ENCODE assay signal across 8 cellular contexts in genomic region chr19:7533925-7534480, GRCh38. TPM values are rescaled to one million over a fixed set of nuclear protein-coding genes. Genes with fewer than 3 reads are reported as not detected.
DNase-seq lines count a peak whose midpoint lies in the region; ATAC-seq and TF ChIP-seq lines count a peak whose summit lies in the region.

No MANE protein-coding gene starts in this region.

- peak in 13 of 14 donors; percentile 32 to 91 (median 75) for DNase-seq in C1 segment of cervical spinal cord (lab: John Stamatoyannopoulos, UW)
- DNase-seq in HFF-Myc (ENCODE audit: extremely low read depth, low read depth), result no peak
- peak; percentile 70 for DNase-seq in NCI-H460 (ENCODE audit: extremely low read depth, low read depth)
- DNase-seq in activated CD4-positive, alpha-beta T cell treated with anti-CD3 and anti-CD28 coated beads for 4 hours, result peak; percentile 80 to 81
- DNase-seq in cerebellum (ENCODE audit: low spot score), result peak; percentile 96
- DNase-seq in kidney epithelial cell (ENCODE audit: low read depth), result no peak
- DNase-seq in stimulated activated CD4-positive, alpha-beta T cell treated with anti-CD3 and anti-CD28 coated beads, Interleukin-15, amount 100 ng/mL, for 1 hour (ENCODE audit: low read depth in 1 of 2, low spot score in 1 of 2), result peak; percentile 62 to 73

- TF ChIP-seq CTCF in HFF-Myc (IDR thresholded peaks at IDR 0.05; ENCODE audit: low read depth, low read length, missing control alignments) (no peak), kidney epithelial cell (IDR thresholded peaks at IDR 0.05; ENCODE audit: insufficient read depth, low read length, poor library complexity, severe bottlenecking) (no peak)

- H3K36me3 ChIP-seq in kidney epithelial cell (ENCODE audit: control insufficient read depth, insufficient read depth, low read length), result no peaks in the 10 kb centered on the region

- H3K27me3 ChIP-seq in kidney epithelial cell (ENCODE audit: control insufficient read depth, insufficient read depth, low read length), result no peaks in the 10 kb centered on the region

- peak overlapping the region; percentile 63 for H3K4me3 ChIP-seq in HFF-Myc (replicated peaks; ENCODE audit: low read depth, low read length)
- peak overlapping the region; percentile 83 for H3K4me3 ChIP-seq in kidney epithelial cell (ENCODE audit: low read depth, low read length)

- ATAC-seq in GM18502 (IDR thresholded peaks at IDR 0.05; ENCODE audit: poor library complexity, unreplicated experiment), result no peak

RNA-seq across cellular contexts. Expression of gene PNPLA6, which starts 1.5 kb away (rescaled TPM):
- total RNA-seq in NCI-H460 (2014; rRNA removed; shearing (Covaris generic)), result 40.8 and 45.5 TPM in 2 replicates
- polyA plus RNA-seq in NCI-H460 (2014; cell fraction: nucleus; rRNA removed), result 85.4 and 120 TPM in 2 replicates
- 30.6 TPM for total RNA-seq in cerebellum
- 134 and 163 TPM in 2 replicates for total RNA-seq in kidney epithelial cell

RNA-seq across cellular contexts. Expression of gene MCOLN1, which starts 11.6 kb away (rescaled TPM):
- total RNA-seq in NCI-H460 (2014; rRNA removed; shearing (Covaris generic)), result 3.3 and 3.9 TPM in 2 replicates
- 10.2 and 20.3 TPM in 2 replicates for polyA plus RNA-seq in NCI-H460 (2014; cell fraction: nucleus; rRNA removed)
- total RNA-seq in cerebellum, result 9.6 TPM
- total RNA-seq in kidney epithelial cell, result 13.7 and 15.3 TPM in 2 replicates

RNA-seq across cellular contexts. Expression of gene ZNF358, which starts 18.1 kb away (rescaled TPM):
- total RNA-seq in NCI-H460 (2014; rRNA removed; shearing (Covaris generic)), result 5.9 and 7.6 TPM in 2 replicates
- 0.74 and 1.9 TPM in 2 replicates for polyA plus RNA-seq in NCI-H460 (2014; cell fraction: nucleus; rRNA removed)
- total RNA-seq in cerebellum (10.8 TPM), kidney epithelial cell (67.4 and 76.1 TPM in 2 replicates)

RNA-seq across cellular contexts. Expression of gene PEX11G, which starts 45.2 kb away (rescaled TPM):
- total RNA-seq in NCI-H460 (2014; rRNA removed; shearing (Covaris generic)), result 1.5 and 2.1 TPM in 2 replicates
- 1.6 and 4.3 TPM in 2 replicates for polyA plus RNA-seq in NCI-H460 (2014; cell fraction: nucleus; rRNA removed)
- total RNA-seq in cerebellum, result 1.4 TPM
- 5.5 and 8.9 TPM in 2 replicates for total RNA-seq in kidney epithelial cell

Comparison
In these comparisons a context has a peak if more than half of its experiments do, and no peak if none do; other contexts are left out.
1. DNase-seq: peak in C1 segment of cervical spinal cord (13 of 14), NCI-H460 (single experiment), activated CD4-positive, alpha-beta T cell treated with anti-CD3 and anti-CD28 coated beads for 4 hours (2 of 2), cerebellum (single experiment) and stimulated activated CD4-positive, alpha-beta T cell treated with anti-CD3 and anti-CD28 coated beads, Interleukin-15, amount 100 ng/mL, for 1 hour (2 of 2); none in HFF-Myc (single experiment) and kidney epithelial cell (single experiment).